11 cellular contexts compared by ENCODE assay signal in genomic region chr7:46580756-46581155, GRCh38.
DNase-seq lines count a peak whose midpoint lies in the region; ATAC-seq and TF ChIP-seq lines count a peak whose summit lies in the region.
"Had no signal": no experiment of that assay in that cellular context is flagged by ENCODE, and none has a peak within 500 bp of the region (broad histone marks: within the 10 kb centered on the region; RNA-seq: fewer than 3 reads in every experiment).

No MANE protein-coding gene starts in this region.

- peak overlapping the region; percentile 57 for H3K27ac ChIP-seq in BLaER1
- H3K27ac ChIP-seq: GM23248 had no signal

- H3K4me3 ChIP-seq in BLaER1, result peak overlapping the region; percentile 32; the same call in 1 of the 2 replicates
- H3K4me3 ChIP-seq: GM12878, GM23248 had no signal

- H4K20me1 ChIP-seq in BLaER1, result no peaks in the 10 kb centered on the region

- peak overlapping the region; percentile 83 for H3K4me2 ChIP-seq in BLaER1

- peaks cover 40% of the 10 kb centered on the region for H3K4me1 Mint-ChIP-seq in mesothelial cell of epicardium
- no peaks in the 10 kb centered on the region for H3K4me1 Mint-ChIP-seq in type B pancreatic cell (ENCODE audit: unreplicated experiment)
- H3K4me1 Mint-ChIP-seq in glutamatergic neuron (ENCODE audit: low read depth, unreplicated experiment), result peaks cover 1% of the 10 kb centered on the region
- H3K4me1 Mint-ChIP-seq: CD4-positive, CD25-positive, alpha-beta regulatory T cell had no signal

- H3K27me3 ChIP-seq in BLaER1, result no peaks in the 10 kb centered on the region; the same call in 1 of the 2 replicates

- DNase-seq in SK-N-DZ (ENCODE audit: low spot score), result peak; percentile 81
- no peak for DNase-seq in mesothelial cell of epicardium (ENCODE audit: low spot score in 2 of 2, unreplicated experiment in 2 of 2)
- DNase-seq in type B pancreatic cell (ENCODE audit: extremely low spot score, unreplicated experiment), result no peak
- DNase-seq in erythroblast (lab: John Stamatoyannopoulos, UW), result no peak
- no peak for DNase-seq in glutamatergic neuron
- DNase-seq: CD4-positive, CD25-positive, alpha-beta regulatory T cell; GM23248 had no signal

- H3K9ac ChIP-seq in BLaER1, result peak overlapping the region; percentile 35; the same call in 1 of the 2 replicates
- H3K9ac ChIP-seq: GM23248 had no signal

- TF ChIP-seq POLR2A in erythroblast (IDR thresholded peaks at IDR 0.05; ENCODE audit: low read length), result no peak

- TF ChIP-seq CTCF in mesothelial cell of epicardium (IDR thresholded peaks at IDR 0.05; ENCODE audit: unreplicated experiment) (no peak), type B pancreatic cell (conservative IDR thresholded peaks at IDR 0.05) (no peak), glutamatergic neuron (IDR thresholded peaks at IDR 0.05; ENCODE audit: partially characterized antibody, unreplicated experiment) (no peak)

- H3K4me3 Mint-ChIP-seq in mesothelial cell of epicardium (no peak overlapping the region), type B pancreatic cell (no peak overlapping the region), glutamatergic neuron (ENCODE audit: unreplicated experiment) (no peak overlapping the region)
- H3K4me3 Mint-ChIP-seq: CD4-positive, CD25-positive, alpha-beta regulatory T cell had no signal

- H3K4me1 ChIP-seq in BLaER1, result peaks cover 34% of the 10 kb centered on the region

- H3K9me3 Mint-ChIP-seq in mesothelial cell of epicardium, result peaks cover 12% of the 10 kb centered on the region
- peaks cover 6% of the 10 kb centered on the region for H3K9me3 Mint-ChIP-seq in type B pancreatic cell
- no peaks in the 10 kb centered on the region for H3K9me3 Mint-ChIP-seq in glutamatergic neuron (ENCODE audit: unreplicated experiment)

- H3K36me3 ChIP-seq in BLaER1, result no peaks in the 10 kb centered on the region

- H3K27me3 Mint-ChIP-seq in mesothelial cell of epicardium (ENCODE audit: low read depth), result no peaks in the 10 kb centered on the region
- H3K27me3 Mint-ChIP-seq in type B pancreatic cell, result no peaks in the 10 kb centered on the region
- H3K27me3 Mint-ChIP-seq in glutamatergic neuron (ENCODE audit: unreplicated experiment), result no peaks in the 10 kb centered on the region
- H3K27me3 Mint-ChIP-seq: CD4-positive, CD25-positive, alpha-beta regulatory T cell had no signal

- H3K27ac Mint-ChIP-seq in mesothelial cell of epicardium (peak overlapping the region; percentile 68), type B pancreatic cell (peak overlapping the region; percentile 14), glutamatergic neuron (ENCODE audit: unreplicated experiment) (no peak overlapping the region)
- H3K27ac Mint-ChIP-seq: CD4-positive, CD25-positive, alpha-beta regulatory T cell had no signal

- H3K9me3 ChIP-seq in BLaER1, result no peaks in the 10 kb centered on the region

- H3K36me3 Mint-ChIP-seq in mesothelial cell of epicardium (peaks cover 1% of the 10 kb centered on the region), type B pancreatic cell (no peaks in the 10 kb centered on the region), glutamatergic neuron (ENCODE audit: unreplicated experiment) (peaks cover 5% of the 10 kb centered on the region)
- H3K36me3 Mint-ChIP-seq: CD4-positive, CD25-positive, alpha-beta regulatory T cell had no signal

- ATAC-seq in GM18873 (IDR thresholded peaks at IDR 0.05; ENCODE audit: low FRiP score, unreplicated experiment), result no peak
- ATAC-seq: GM12878, HCT116 had no signal
